8 cellular contexts compared by ENCODE assay signal in the genomic region with DNA sequence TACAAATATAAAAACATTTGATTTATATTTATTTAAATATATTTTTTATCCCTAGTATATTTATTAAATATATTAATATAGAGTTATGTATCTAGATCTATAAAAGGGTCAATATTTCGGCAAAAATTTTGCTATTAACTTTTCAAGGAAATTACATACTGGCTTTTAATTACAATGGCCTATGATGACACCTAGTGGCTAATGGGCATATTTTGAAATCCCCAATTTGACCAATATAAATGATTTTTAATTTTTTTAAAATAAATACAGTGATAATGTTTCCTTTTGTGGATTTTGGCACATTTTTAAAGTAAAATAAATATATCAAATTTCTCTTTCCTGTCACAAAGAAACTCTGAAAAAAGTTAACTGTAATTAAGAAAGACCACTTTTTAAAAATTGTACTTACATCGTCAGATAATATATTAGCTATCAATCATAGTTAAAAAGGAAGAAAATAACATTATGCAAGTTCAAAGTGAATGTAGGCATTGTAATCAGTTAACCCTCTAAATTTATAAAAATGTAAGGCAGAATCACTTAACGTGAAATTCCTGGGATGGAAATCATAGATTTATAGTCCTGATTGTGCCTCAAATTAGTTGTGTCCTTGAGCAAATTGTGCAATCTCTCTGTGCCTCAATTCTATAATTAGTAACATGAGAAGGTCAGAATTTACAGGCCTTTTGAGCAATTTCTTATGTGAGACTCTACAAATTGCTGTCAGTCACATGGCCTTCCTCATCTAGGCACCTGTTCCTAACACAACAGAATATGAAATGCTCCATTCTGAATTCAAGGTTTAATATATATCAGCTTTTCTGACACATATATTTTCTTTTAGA. TPM values are rescaled to one million over a fixed set of nuclear protein-coding genes. Genes with fewer than 3 reads are reported as not detected.
A peak's percentile ranks its signal among the peaks of the same experiment; 100 is the strongest.
DNase-seq lines count a peak whose midpoint lies in the region; ATAC-seq and TF ChIP-seq lines count a peak whose summit lies in the region.

No MANE protein-coding gene starts in this region.

- H3K9me3 ChIP-seq in upper lobe of right lung, result no peaks in the 10 kb centered on the region

- intact Hi-C loops in upper lobe of right lung (cut with DNase I), result no loop called here

- H3K36me3 ChIP-seq in upper lobe of right lung, result no peaks in the 10 kb centered on the region

- in situ Hi-C loops in GM13977 (cut with MboI; ENCODE audit: low pct_unique_long_range_greater_than_20kb, low sequenced_read_pairs, unreplicated experiment), result no loop called here

- TF ChIP-seq CTCF in 22Rv1 (IDR thresholded peaks at IDR 0.05), result peak; percentile 83
- peak; percentile 52 for TF ChIP-seq CTCF in GM13977 (IDR thresholded peaks at IDR 0.05; ENCODE audit: extremely low read depth, insufficient read depth, missing control alignments)
- TF ChIP-seq CTCF in fibroblast of the aortic adventitia (IDR thresholded peaks at IDR 0.05; ENCODE audit: insufficient read depth, low read length), result peak; percentile 47
- TF ChIP-seq CTCF in upper lobe of right lung (IDR thresholded peaks at IDR 0.05), result peak; percentile 64

- no peaks in the 10 kb centered on the region for H3K27me3 ChIP-seq in upper lobe of right lung

- H3K4me3 ChIP-seq in fibroblast of the aortic adventitia (ENCODE audit: low read depth, low read length), result no peak overlapping the region
- H3K4me3 ChIP-seq in upper lobe of right lung, result no peak overlapping the region

- ATAC-seq in upper lobe of right lung, result no peak

- no peaks in the 10 kb centered on the region for H3K4me1 ChIP-seq in upper lobe of right lung

- H3K27ac ChIP-seq in 22Rv1 (peak overlapping the region; percentile 12; the same call in 1 of the 2 replicates), upper lobe of right lung (no peak overlapping the region)

- DNase-seq in GM13977 (ENCODE audit: low spot score), result peak; percentile 17
- peak; percentile 51 for DNase-seq in RKO (ENCODE audit: low spot score)
- peak; percentile 71 for DNase-seq in fibroblast of the aortic adventitia (ENCODE audit: low read depth)
- no peak for DNase-seq in upper lobe of right lung
- no peak for DNase-seq in GDM1 (lab: John Stamatoyannopoulos, UW)
- no peak for DNase-seq in hypothalamus (lab: John Stamatoyannopoulos, UW)
- no peak for DNase-seq in NCI-H774 (lab: John Stamatoyannopoulos, UW)

RNA-seq across cellular contexts. Expression of a gene that starts 25.6 kb away (rescaled TPM):
- total RNA-seq in fibroblast of the aortic adventitia (ENCODE audit: low replicate concordance), result not detected in 2 replicates
- 4.7 TPM for total RNA-seq in upper lobe of right lung

RNA-seq across cellular contexts. Expression of a gene that starts 34.8 kb away (rescaled TPM):
- total RNA-seq in fibroblast of the aortic adventitia (ENCODE audit: low replicate concordance), result not detected in 2 replicates
- 27.8 TPM for total RNA-seq in upper lobe of right lung

Comparison
In these comparisons a context has a peak if more than half of its experiments do, and no peak if none do; other contexts are left out.
1. DNase-seq: peak in GM13977 (single experiment), RKO (single experiment) and fibroblast of the aortic adventitia (single experiment); none in upper lobe of right lung (single experiment), GDM1 (single experiment), hypothalamus (0 of 51) and NCI-H774 (single experiment).
2. RNA of a gene that starts 34.8 kb away (total RNA-seq): 27.8 TPM in upper lobe of right lung (single experiment); not detected in fibroblast of the aortic adventitia; every median in the first group is over 10 times any median in the second.
3. Peak in every context shown above with its lines, with median percentiles within 50 percentile points of each other: CTCF ChIP-seq.